31 cellular contexts compared by ENCODE assay signal in genomic region chr5:39053189-39053588, GRCh38.
"Had no signal": no experiment of that assay in that cellular context is flagged by ENCODE, and none has a peak within 500 bp of the region (broad histone marks: within the 10 kb centered on the region; RNA-seq: fewer than 3 reads in every experiment).

No MANE protein-coding gene starts in this region.

- H3K27ac ChIP-seq: adrenal gland, body of pancreas, esophagus muscularis mucosa, foreskin keratinocyte, gastrocnemius medialis, heart right ventricle had no signal

- H3K9me3 ChIP-seq: adrenal gland, body of pancreas, esophagus muscularis mucosa, gastrocnemius medialis, heart right ventricle had no signal

- H3K36me3 ChIP-seq: adrenal gland, gastrocnemius medialis had no signal

- H3K4me3 ChIP-seq: adrenal gland, body of pancreas, esophagus muscularis mucosa, gastrocnemius medialis, heart right ventricle had no signal

- ATAC-seq: activated CD4-positive, alpha-beta T cell treated with anti-CD3 and anti-CD28 coated beads for 36 hours; activated CD8-positive, alpha-beta memory T cell treated with anti-CD3 and anti-CD28 coated beads, Interleukin-2, amount 10 ng/mL, durations not matched to agents 7 days and 5 days; activated CD8-positive, alpha-beta T cell treated with anti-CD3 and anti-CD28 coated beads, Interleukin-2, amount 10 ng/mL, durations not matched to agents 7 days and 5 days; activated naive CD8-positive, alpha-beta T cell treated with anti-CD3 and anti-CD28 coated beads, Interleukin-2, amount 50 U/mL, for 24 hours; body of pancreas; effector memory CD8-positive, alpha-beta T cell; foreskin keratinocyte; gastrocnemius medialis had no signal

- H3K27me3 ChIP-seq: adrenal gland, body of pancreas, esophagus muscularis mucosa, foreskin keratinocyte, gastrocnemius medialis, heart right ventricle had no signal

- FAIRE-seq: colon had no signal

- DNase-seq: activated CD4-positive, alpha-beta memory T cell treated with anti-CD3 and anti-CD28 coated beads for 36 hours; activated CD4-positive, alpha-beta T cell treated with anti-CD3 and anti-CD28 coated beads for 36 hours; activated CD4-positive, alpha-beta T cell treated with anti-CD3 and anti-CD28 coated beads, Interleukin-2, amount 10 ng/mL, durations not matched to agents 24 days and 14 days; activated CD4-positive, CD25-positive, alpha-beta regulatory T cell; activated CD4-positive, CD25-positive, alpha-beta regulatory T cell treated with anti-CD3 and anti-CD28 coated beads, Interleukin-2, amount 50 U/mL, for 72 hours; activated CD8-positive, alpha-beta memory T cell treated with anti-CD3 and anti-CD28 coated beads, Interleukin-2, amount 10 ng/mL, durations not matched to agents 7 days and 5 days; activated CD8-positive, alpha-beta memory T cell treated with anti-CD3 and anti-CD28 coated beads, Interleukin-2, amount 50 U/mL, for 4 hours; activated CD8-positive, alpha-beta T cell treated with anti-CD3 and anti-CD28 coated beads, Interleukin-2, amount 10 ng/mL, durations not matched to agents 7 days and 5 days; activated effector memory CD4-positive, alpha-beta T cell treated with anti-CD3 and anti-CD28 coated beads, Interleukin-2, amount 50 U/mL, for 16 hours; activated naive CD4-positive, alpha-beta T cell treated with anti-CD3 and anti-CD28 coated beads for 36 hours; activated naive CD8-positive, alpha-beta T cell treated with anti-CD3 and anti-CD28 coated beads for 36 hours; activated naive CD8-positive, alpha-beta T cell treated with anti-CD3 and anti-CD28 coated beads, Interleukin-2, amount 50 U/mL, for 24 hours; activated T-cell treated with anti-CD3 and anti-CD28 coated beads, Interleukin-2, amount 50 U/mL, for 1 hour; activated T-cell treated with anti-CD3 and anti-CD28 coated beads, Interleukin-2, amount 50 U/mL, for 48 hours; adrenal gland; amygdala; aorta; body of pancreas; caudate nucleus; cortex of kidney; dermis blood vessel endothelial cell; effector CD4-positive, alpha-beta T cell; effector memory CD8-positive, alpha-beta T cell; erythroblast; foreskin keratinocyte; gastrocnemius medialis; glutamatergic neuron; heart right ventricle; T-helper 2 cell had no signal
